ENCODE assay signal across 8 cellular contexts in genomic region chr4:76950052-76950845, GRCh38. TPM values are rescaled to one million over a fixed set of nuclear protein-coding genes. Genes with fewer than 3 reads are reported as not detected.
DNase-seq lines count a peak whose midpoint lies in the region; ATAC-seq and TF ChIP-seq lines count a peak whose summit lies in the region.

No MANE protein-coding gene starts in this region.

- under 1% methylated on average over 64 of the region's 64 CpGs for WGBS in urinary bladder

- TF ChIP-seq CTCF in osteocyte (IDR thresholded peaks at IDR 0.05), result peak; percentile 21

- H3K4me3 ChIP-seq in urinary bladder (ENCODE audit: low read depth, low read length), result peak overlapping the region; percentile 87

- H3K27me3 Mint-ChIP-seq in osteocyte (ENCODE audit: unreplicated experiment), result no peaks in the 10 kb centered on the region

- no peaks in the 10 kb centered on the region for H3K9me3 Mint-ChIP-seq in osteocyte (ENCODE audit: unreplicated experiment)

- no peaks in the 10 kb centered on the region for H3K36me3 ChIP-seq in urinary bladder (ENCODE audit: insufficient read depth)

- DNase-seq in ACHN (peak; percentile 34), SK-MEL-5 (ENCODE audit: low read depth, low spot score) (peak; percentile 29), head of caudate nucleus (peak; percentile 36 to 86 (median 66)), osteocyte (ENCODE audit: extremely low spot score, unreplicated experiment) (no peak)
- DNase-seq in activated naive CD4-positive, alpha-beta T cell treated with anti-CD3 and anti-CD28 coated beads, Interleukin-2, amount 50 U/mL, for 16 hours, result peak; percentile 60

- in situ Hi-C loops in ACHN (cut with HindIII; ENCODE audit: low pct_ligation_motif_present, low pct_unique_long_range_greater_than_20kb, low sequenced_read_pairs) (no loop called here), SK-MEL-5 (cut with HindIII; ENCODE audit: low pct_unique_long_range_greater_than_20kb, low sequenced_read_pairs) (no loop called here)

- intact Hi-C loops in head of caudate nucleus (cut with DNase I), result loop anchor here (5.0 to 10.0 kb wide), 3 partner anchors 42 to 205 kb away; partner anchors contain the start of gene CCNG2

- TF ChIP-seq POLR2A in GM18526 (IDR thresholded peaks at IDR 0.05; ENCODE audit: extremely low read depth, insufficient read length), result peak; percentile 1

- peaks cover 19% of the 10 kb centered on the region for H3K36me3 Mint-ChIP-seq in osteocyte (ENCODE audit: unreplicated experiment)

- peak overlapping the region; percentile 97 for H3K27ac Mint-ChIP-seq in osteocyte (ENCODE audit: unreplicated experiment)

- peaks cover 65% of the 10 kb centered on the region for H3K4me1 Mint-ChIP-seq in osteocyte (ENCODE audit: unreplicated experiment)

- H3K4me1 ChIP-seq in urinary bladder (ENCODE audit: insufficient read depth), result no peaks in the 10 kb centered on the region

- H3K4me3 Mint-ChIP-seq in osteocyte (ENCODE audit: unreplicated experiment), result peak overlapping the region; percentile 89

- peak overlapping the region; percentile 87 for H3K27ac ChIP-seq in urinary bladder (ENCODE audit: low read depth)

- peak; percentile 18 for ATAC-seq in HG03097 (IDR thresholded peaks at IDR 0.05; ENCODE audit: low FRiP score, unreplicated experiment)

RNA-seq across cellular contexts. Expression of gene SEPTIN11, which starts 0.7 kb away (rescaled TPM):
- total RNA-seq in SK-MEL-5 (2014; rRNA removed; shearing (Covaris generic)), result 43.9 and 47.5 TPM in 2 replicates
- polyA plus RNA-seq in SK-MEL-5 (2015; cell fraction: cytosol; rRNA removed), result 47.0 and 62.7 TPM in 2 replicates
- polyA plus RNA-seq in SK-MEL-5 (2015; cell fraction: nucleus; rRNA removed), result 24.0 and 32.5 TPM in 2 replicates
- total RNA-seq in osteocyte (460 and 476 TPM in 2 replicates), urinary bladder (199 TPM)
- 38.7 TPM for polyA plus RNA-seq in urinary bladder

RNA-seq across cellular contexts. Expression of gene SOWAHB, which starts 52.3 kb away (rescaled TPM):
- total RNA-seq in SK-MEL-5 (2014; rRNA removed; shearing (Covaris generic)), result not detected in 2 replicates
- polyA plus RNA-seq in SK-MEL-5 (2015; cell fraction: cytosol; rRNA removed), result not detected in 2 replicates
- not detected in 2 replicates for polyA plus RNA-seq in SK-MEL-5 (2015; cell fraction: nucleus; rRNA removed)
- total RNA-seq in osteocyte, result 0.75 and 0.91 TPM in 2 replicates
- 3.9 TPM for total RNA-seq in urinary bladder
- polyA plus RNA-seq in urinary bladder, result 1.0 TPM
